17 cellular contexts compared by ENCODE assay signal in genomic region chr3:155629006-155629405, GRCh38.
DNase-seq lines count a peak whose midpoint lies in the region; ATAC-seq and TF ChIP-seq lines count a peak whose summit lies in the region.
"Had no signal": no experiment of that assay in that cellular context is flagged by ENCODE, and none has a peak within 500 bp of the region (broad histone marks: within the 10 kb centered on the region; RNA-seq: fewer than 3 reads in every experiment).

No MANE protein-coding gene starts in this region.

- H4K20me1 ChIP-seq in GM23338 (replicated peaks; ENCODE audit: insufficient read depth) = no peaks in the 10 kb centered on the region

- TF ChIP-seq POLR2A in tibial nerve (IDR thresholded peaks at IDR 0.05) = no peak

- H2AFZ ChIP-seq in GM23338 = no peak overlapping the region

- no peaks in the 10 kb centered on the region for H3F3A ChIP-seq in GM23338 (replicated peaks; ENCODE audit: low read depth)

- H3K9me3 Mint-ChIP-seq in GM23338 (peaks cover 10% of the 10 kb centered on the region; the same call in 2 of the 3 replicates), nephron (peaks cover 12% of the 10 kb centered on the region)
- H3K9me3 Mint-ChIP-seq in activated T-cell treated with anti-CD3 and anti-CD28 coated beads, Interleukin-2, amount 50 U/mL, for 24 hours = peaks cover 2% of the 10 kb centered on the region

- TF ChIP-seq EP300 in tibial nerve (IDR thresholded peaks at IDR 0.05) = no peak

- TF ChIP-seq CTCF in AG10803 (conservative IDR thresholded peaks at IDR 0.05; ENCODE audit: low read length) = no peak
- TF ChIP-seq CTCF in GM23338 (conservative IDR thresholded peaks at IDR 0.05; ENCODE audit: low read depth in 2 of 2) = no peak
- TF ChIP-seq CTCF in nephron (IDR thresholded peaks at IDR 0.05; ENCODE audit: unreplicated experiment in 3 of 3) = no peak
- TF ChIP-seq CTCF in tibial nerve (IDR thresholded peaks at IDR 0.05) = no peak
- no peak for TF ChIP-seq CTCF in GM10266 (IDR thresholded peaks at IDR 0.05; ENCODE audit: control insufficient read depth, insufficient read depth, low read depth, missing control alignments)

- H3K4me3 ChIP-seq in AG10803 (ENCODE audit: low read length) (no peak overlapping the region), GM23338 (no peak overlapping the region), tibial nerve (no peak overlapping the region)

- 36 to 48% methylated on average over 3 of the region's 3 CpGs for WGBS in tibial nerve, 2 donors

- H3K27ac Mint-ChIP-seq in GM23338 = peak overlapping the region; percentile 51; the same call in 1 of the 2 replicates
- peak overlapping the region; percentile 10 to 60 (median 12) for H3K27ac Mint-ChIP-seq in nephron
- no peak overlapping the region for H3K27ac Mint-ChIP-seq in activated T-cell treated with anti-CD3 and anti-CD28 coated beads, Interleukin-2, amount 50 U/mL, for 24 hours
- H3K27ac Mint-ChIP-seq: B cell; CD4-positive, alpha-beta memory T cell had no signal

- H3K27ac ChIP-seq in GM23338 (ENCODE audit: low read depth) (peak overlapping the region; percentile 40; the same call in 1 of the 2 replicates), tibial nerve (no peak overlapping the region)
- H3K27ac ChIP-seq: C4-2B had no signal

- H3K36me3 Mint-ChIP-seq in GM23338 (ENCODE audit: low read depth) (peaks cover 26% of the 10 kb centered on the region), nephron (ENCODE audit: low read depth) (peaks cover 13% of the 10 kb centered on the region)
- H3K36me3 Mint-ChIP-seq in activated T-cell treated with anti-CD3 and anti-CD28 coated beads, Interleukin-2, amount 50 U/mL, for 24 hours (ENCODE audit: low read depth) = no peaks in the 10 kb centered on the region
- H3K36me3 Mint-ChIP-seq: CD4-positive, alpha-beta memory T cell had no signal

- H3K4me1 Mint-ChIP-seq in GM23338 = peaks cover 38% of the 10 kb centered on the region
- peaks cover 24% of the 10 kb centered on the region for H3K4me1 Mint-ChIP-seq in nephron
- no peaks in the 10 kb centered on the region for H3K4me1 Mint-ChIP-seq in activated T-cell treated with anti-CD3 and anti-CD28 coated beads, Interleukin-2, amount 50 U/mL, for 24 hours (ENCODE audit: low read depth)
- H3K4me1 Mint-ChIP-seq: B cell; CD4-positive, alpha-beta memory T cell had no signal

- H3K27me3 Mint-ChIP-seq in GM23338 (ENCODE audit: insufficient read depth, low read depth, poor library complexity) (no peaks in the 10 kb centered on the region), nephron (ENCODE audit: low read depth) (no peaks in the 10 kb centered on the region)
- no peaks in the 10 kb centered on the region for H3K27me3 Mint-ChIP-seq in activated T-cell treated with anti-CD3 and anti-CD28 coated beads, Interleukin-2, amount 50 U/mL, for 24 hours

- H3K4me1 ChIP-seq in GM23338 (ENCODE audit: insufficient read depth) (peaks cover 27% of the 10 kb centered on the region), tibial nerve (peaks cover 0 to 4% (median 0%) of the 10 kb centered on the region in 4 donors)

- no peak overlapping the region for H3K4me3 Mint-ChIP-seq in GM23338
- H3K4me3 Mint-ChIP-seq in nephron = no peak overlapping the region
- H3K4me3 Mint-ChIP-seq in activated T-cell treated with anti-CD3 and anti-CD28 coated beads, Interleukin-2, amount 50 U/mL, for 24 hours = no peak overlapping the region
- H3K4me3 Mint-ChIP-seq: B cell; CD4-positive, alpha-beta memory T cell had no signal

- peaks cover 8% of the 10 kb centered on the region for H3K79me2 ChIP-seq in GM23338 (replicated peaks; ENCODE audit: insufficient read depth)

- peak; percentile 47 for DNase-seq in AG10803 (ENCODE audit: low read depth)
- DNase-seq in GM23338 (ENCODE audit: low spot score) = no peak
- DNase-seq in cerebellar cortex (ENCODE audit: low spot score) = peak; percentile 57
- no peak for DNase-seq in tibial nerve (ENCODE audit: low spot score in 2 of 2)
- DNase-seq in GM10266 (ENCODE audit: extremely low spot score) = no peak
- DNase-seq in activated T-cell treated with anti-CD3 and anti-CD28 coated beads, Interleukin-2, amount 50 U/mL, for 24 hours = no peak
- no peak for DNase-seq in activated CD4-positive, alpha-beta T cell treated with anti-CD3 and anti-CD28 coated beads, Interleukin-2, amount 50 U/mL, for 1 hour
- DNase-seq: 8988T; ACHN; CD4-positive, alpha-beta memory T cell; DMS79; GDM1; H7; IMR-90 had no signal

- no peaks in the 10 kb centered on the region for H3K27me3 ChIP-seq in GM23338 (ENCODE audit: insufficient read depth)
- no peaks in the 10 kb centered on the region for H3K27me3 ChIP-seq in tibial nerve

- no peaks in the 10 kb centered on the region for H3K36me3 ChIP-seq in GM23338 (ENCODE audit: insufficient read depth)
- no peaks in the 10 kb centered on the region for H3K36me3 ChIP-seq in tibial nerve

- no peaks in the 10 kb centered on the region for H3K9me3 ChIP-seq in tibial nerve

- no peak for ATAC-seq in GM23338

- no peaks in the 10 kb centered on the region for H3K9me2 ChIP-seq in GM23338 (ENCODE audit: insufficient read depth)

- H3K4me2 ChIP-seq in GM23338 = no peak overlapping the region

TF ChIP-seq in GM23338, 12 proteins besides CTCF, POLR2A, EP300 and RAD21 (continues in another document):
- TF ChIP-seq ETS1 (IDR thresholded peaks at IDR 0.05) (no peak), ZNF114 (CRISPR knock-in tag; IDR thresholded peaks at IDR 0.05) (no peak), STAT1 (IDR thresholded peaks at IDR 0.05; ENCODE audit: unreplicated experiment) (no peak), JUNB (IDR thresholded peaks at IDR 0.05; ENCODE audit: unreplicated experiment) (no peak), ZNF462 (CRISPR knock-in tag; IDR thresholded peaks at IDR 0.05) (no peak)

Comparison
In these comparisons a context has a peak if more than half of its experiments do, and no peak if none do; other contexts are left out.
1. DNase-seq: peak in AG10803 (single experiment) and cerebellar cortex (single experiment); none in GM23338 (single experiment), tibial nerve (0 of 2), GM10266 (single experiment), activated T-cell treated with anti-CD3 and anti-CD28 coated beads, Interleukin-2, amount 50 U/mL, for 24 hours (single experiment) and activated CD4-positive, alpha-beta T cell treated with anti-CD3 and anti-CD28 coated beads, Interleukin-2, amount 50 U/mL, for 1 hour (single experiment).